8 cellular contexts compared by ENCODE assay signal in genomic region chr14:68784298-68784910, GRCh38. TPM values are rescaled to one million over a fixed set of nuclear protein-coding genes. Genes with fewer than 3 reads are reported as not detected.
DNase-seq lines count a peak whose midpoint lies in the region; ATAC-seq and TF ChIP-seq lines count a peak whose summit lies in the region.

No MANE protein-coding gene starts in this region.

- peaks cover 61% of the 10 kb centered on the region for H3K4me1 ChIP-seq in skeletal muscle satellite cell (ENCODE audit: control insufficient read depth, insufficient read depth, low read length)

- peak overlapping the region; percentile 4 for H3K4me2 ChIP-seq in skeletal muscle satellite cell (ENCODE audit: low read length)

- H3K36me3 ChIP-seq in skeletal muscle satellite cell (ENCODE audit: insufficient read depth, low read length), result peaks cover 23% of the 10 kb centered on the region

- peak; percentile 68 for DNase-seq in EL
- peak; percentile 31 for DNase-seq in NCI-H69 (lab: John Stamatoyannopoulos, UW)
- peak; percentile 49 for DNase-seq in fibroblast of pulmonary artery (ENCODE audit: low read depth)
- no peak for DNase-seq in NCI-H524 treated with DMSO at 0.1 percent for 48 hours (lab: John Stamatoyannopoulos, UW)
- no peak for DNase-seq in NCI-H2171 (lab: John Stamatoyannopoulos, UW)
- DNase-seq in COR-L47 (lab: John Stamatoyannopoulos, UW), result no peak

- no peak for ATAC-seq in GM18505 (IDR thresholded peaks at IDR 0.05; ENCODE audit: unreplicated experiment)

- H3K27me3 ChIP-seq in skeletal muscle satellite cell (ENCODE audit: control insufficient read depth, insufficient read depth, low read length), result no peaks in the 10 kb centered on the region

- H3K9me3 ChIP-seq in skeletal muscle satellite cell (replicated peaks; ENCODE audit: low read length), result no peaks in the 10 kb centered on the region

- peak overlapping the region; percentile 0 for H3K9ac ChIP-seq in skeletal muscle satellite cell (ENCODE audit: low read depth, low read length)

- H3K4me3 ChIP-seq in fibroblast of pulmonary artery (replicated peaks; ENCODE audit: low read depth, low read length) (no peak overlapping the region), skeletal muscle satellite cell (ENCODE audit: low read length) (no peak overlapping the region)

- TF ChIP-seq CTCF in fibroblast of pulmonary artery (IDR thresholded peaks at IDR 0.05; ENCODE audit: low read length, missing control alignments), result no peak

- TF ChIP-seq POLR2A in GM18505 (IDR thresholded peaks at IDR 0.05; ENCODE audit: borderline replicate concordance, extremely low read depth, insufficient read depth, insufficient read length), result no peak

RNA-seq across cellular contexts. Expression of gene ZFP36L1, which starts 8.5 kb away (rescaled TPM):
- total RNA-seq in skeletal muscle satellite cell (2012; rRNA removed), result 97.0 and 105 TPM in 2 replicates

Comparison
In these comparisons a context has a peak if more than half of its experiments do, and no peak if none do; other contexts are left out.
1. DNase-seq: peak in EL (single experiment), NCI-H69 (single experiment) and fibroblast of pulmonary artery (single experiment); none in NCI-H524 treated with DMSO at 0.1 percent for 48 hours (single experiment), NCI-H2171 (single experiment) and COR-L47 (single experiment).